ENCODE assay signal across 27 cellular contexts in the genomic region with DNA sequence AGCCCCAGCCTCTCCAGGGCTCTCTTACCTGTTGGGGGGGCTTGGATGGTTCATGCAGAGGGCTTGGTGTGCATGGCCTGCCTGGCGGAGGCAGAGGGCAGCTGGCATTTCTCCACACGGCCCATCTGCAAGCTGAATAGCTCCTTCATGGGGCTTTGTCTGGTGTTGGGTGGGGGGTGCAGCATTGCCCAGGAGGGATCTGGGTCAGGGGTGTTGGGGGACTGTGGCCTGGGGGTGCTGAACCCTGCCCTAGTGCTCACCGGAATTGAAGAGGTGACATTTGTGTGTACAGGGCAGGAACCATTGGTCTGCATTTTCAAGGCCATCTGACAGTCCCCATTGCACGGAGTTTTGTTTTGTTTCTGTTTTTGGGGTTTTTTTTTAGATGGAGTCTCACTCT. TPM values are rescaled to one million over a fixed set of nuclear protein-coding genes. Genes with fewer than 3 reads are reported as not detected.
"Had no signal": no experiment of that assay in that cellular context is flagged by ENCODE, and none has a peak within 500 bp of the region (broad histone marks: within the 10 kb centered on the region; RNA-seq: fewer than 3 reads in every experiment).

No MANE protein-coding gene starts in this region.

- DNase-seq: activated B cell treated with CpG ODN at 0.5 μM for 24 hours; activated CD4-positive, alpha-beta memory T cell treated with anti-CD3 and anti-CD28 coated beads for 36 hours; activated CD4-positive, alpha-beta T cell treated with anti-CD3 and anti-CD28 coated beads for 1 hour; activated CD4-positive, alpha-beta T cell treated with anti-CD3 and anti-CD28 coated beads, Interleukin-2, amount 10 ng/mL, durations not matched to agents 7 days and 5 days; activated CD8-positive, alpha-beta memory T cell treated with anti-CD3 and anti-CD28 coated beads for 24 hours; activated gamma-delta T cell; activated naive CD4-positive, alpha-beta T cell treated with anti-CD3 and anti-CD28 coated beads for 36 hours; activated T-cell treated with anti-CD3 and anti-CD28 coated beads, Interleukin-2, amount 50 U/mL, for 48 hours; amygdala; MM.1S; NCI-H1105; NCI-H1436; NCI-H1694 treated with DMSO at 0.1 percent for 48 hours; NCI-H2029 treated with DMSO at 0.1 percent for 48 hours; NCI-H345; NCI-H510A treated with DMSO at 0.1 percent for 48 hours; NCI-H69; NK-92 treated with Interleukin-12 subunit alpha and Interleukin-12 subunit beta, amount 100 ng/mL, for 24 hours; SHP77 treated with DMSO at 0.1 percent for 48 hours; T-cell; T-helper 2 cell; T1000 had no signal

- ATAC-seq: activated T-helper 17 cell treated with anti-CD3 and anti-CD28 coated beads, Interleukin-2, amount 50 U/mL, for 72 hours; T-cell had no signal

- H3K36me3 ChIP-seq: cardiac muscle cell, Peyer's patch had no signal

- H3K27me3 ChIP-seq: cardiac muscle cell, Peyer's patch had no signal

- H3K27ac ChIP-seq: cardiac muscle cell, Peyer's patch had no signal

- H3K27me3 Mint-ChIP-seq: activated B cell treated with CpG ODN at 0.5 μM for 24 hours; activated CD4-positive, alpha-beta memory T cell treated with anti-CD3 and anti-CD28 coated beads for 36 hours; activated CD4-positive, alpha-beta T cell treated with anti-CD3 and anti-CD28 coated beads, Interleukin-2, amount 10 ng/mL, durations not matched to agents 7 days and 5 days; activated naive CD8-positive, alpha-beta T cell; activated T-helper 17 cell treated with anti-CD3 and anti-CD28 coated beads, Interleukin-2, amount 50 U/mL, for 72 hours; T-cell had no signal

- H3K9me3 ChIP-seq: Peyer's patch had no signal

- H3K27ac Mint-ChIP-seq: activated B cell treated with CpG ODN at 0.5 μM for 24 hours; activated CD4-positive, alpha-beta memory T cell treated with anti-CD3 and anti-CD28 coated beads for 36 hours; activated CD4-positive, alpha-beta T cell treated with anti-CD3 and anti-CD28 coated beads, Interleukin-2, amount 10 ng/mL, durations not matched to agents 7 days and 5 days; activated naive CD4-positive, alpha-beta T cell treated with anti-CD3 and anti-CD28 coated beads for 36 hours; activated naive CD8-positive, alpha-beta T cell; activated T-helper 17 cell treated with anti-CD3 and anti-CD28 coated beads, Interleukin-2, amount 50 U/mL, for 72 hours; brain; T-cell had no signal

- H3K9me3 Mint-ChIP-seq: activated B cell treated with CpG ODN at 0.5 μM for 24 hours; activated CD4-positive, alpha-beta memory T cell treated with anti-CD3 and anti-CD28 coated beads for 36 hours; activated CD4-positive, alpha-beta T cell treated with anti-CD3 and anti-CD28 coated beads, Interleukin-2, amount 10 ng/mL, durations not matched to agents 7 days and 5 days; activated naive CD4-positive, alpha-beta T cell treated with anti-CD3 and anti-CD28 coated beads for 36 hours; activated T-helper 17 cell treated with anti-CD3 and anti-CD28 coated beads, Interleukin-2, amount 50 U/mL, for 72 hours; brain; T-cell had no signal

- H3K36me3 Mint-ChIP-seq: activated CD4-positive, alpha-beta memory T cell treated with anti-CD3 and anti-CD28 coated beads for 36 hours; activated naive CD8-positive, alpha-beta T cell; brain; T-cell had no signal

- H3K4me3 ChIP-seq: cardiac muscle cell, Peyer's patch had no signal

- H3K4me1 Mint-ChIP-seq: activated B cell treated with CpG ODN at 0.5 μM for 24 hours; activated CD4-positive, alpha-beta T cell treated with anti-CD3 and anti-CD28 coated beads, Interleukin-2, amount 10 ng/mL, durations not matched to agents 7 days and 5 days; activated T-helper 17 cell treated with anti-CD3 and anti-CD28 coated beads, Interleukin-2, amount 50 U/mL, for 72 hours; T-cell had no signal

- H3K4me3 Mint-ChIP-seq: activated B cell treated with CpG ODN at 0.5 μM for 24 hours; activated CD4-positive, alpha-beta memory T cell treated with anti-CD3 and anti-CD28 coated beads for 36 hours; activated CD4-positive, alpha-beta T cell treated with anti-CD3 and anti-CD28 coated beads, Interleukin-2, amount 10 ng/mL, durations not matched to agents 7 days and 5 days; activated naive CD4-positive, alpha-beta T cell treated with anti-CD3 and anti-CD28 coated beads for 36 hours; activated naive CD8-positive, alpha-beta T cell; activated T-helper 17 cell treated with anti-CD3 and anti-CD28 coated beads, Interleukin-2, amount 50 U/mL, for 72 hours; brain; T-cell had no signal

RNA-seq across cellular contexts. Expression of gene HAAO, which starts 58.8 kb away (rescaled TPM):
- total RNA-seq: activated CD4-positive, alpha-beta T cell treated with anti-CD3 and anti-CD28 coated beads, Interleukin-2, amount 10 ng/mL, durations not matched to agents 7 days and 5 days had no signal
